In the genomic region with DNA sequence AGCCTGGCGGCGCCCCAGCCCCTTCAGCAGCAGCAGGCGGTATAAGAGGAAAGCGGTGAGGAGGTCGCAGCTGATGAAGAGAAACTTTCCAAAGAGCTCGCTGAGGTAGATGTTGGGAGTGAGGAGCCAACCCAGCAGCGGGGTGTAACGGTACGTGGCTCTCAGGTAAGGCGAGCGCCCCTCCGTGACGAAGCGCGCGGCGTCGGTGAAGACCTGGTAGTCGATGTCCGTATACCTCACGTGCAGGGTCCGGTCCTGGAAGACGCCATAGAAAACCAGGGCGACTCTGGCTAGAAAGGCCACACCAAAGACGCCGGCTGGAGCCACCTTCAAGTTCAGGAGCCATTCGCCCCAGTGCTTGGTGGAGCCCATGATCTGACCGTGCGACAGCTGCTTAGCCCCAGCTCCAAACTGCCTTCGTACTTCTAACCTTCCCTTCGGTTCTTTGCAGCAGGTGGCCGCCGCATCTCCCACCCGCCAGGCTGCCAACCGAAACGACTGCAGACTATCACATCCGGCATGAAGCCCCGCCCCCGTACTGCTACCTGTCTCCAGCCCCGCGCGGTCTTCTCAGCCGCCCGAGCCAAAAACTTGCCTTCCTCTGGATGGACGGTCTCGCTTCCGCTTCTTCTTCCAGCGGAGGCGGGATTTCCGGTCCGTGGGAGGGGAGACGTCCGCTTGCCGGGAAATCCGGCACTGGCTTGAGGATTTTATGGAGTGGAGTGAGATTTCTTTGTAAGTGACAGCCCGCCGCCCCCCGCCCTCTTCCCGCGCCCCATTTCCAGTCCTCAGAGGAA, we compare ENCODE assay signal across 7 cellular contexts. TPM values are rescaled to one million over a fixed set of nuclear protein-coding genes. Genes with fewer than 3 reads are reported as not detected.
DNase-seq lines count a peak whose midpoint lies in the region; ATAC-seq and TF ChIP-seq lines count a peak whose summit lies in the region.

A gene (minus strand): TSS at position 623 of the 797 bp plus-strand sequence. CDS start 251 bp downstream, at position 372.

- peak within 1 kb of the TSS; percentile 60 for H3K27ac ChIP-seq in hepatocyte

- peak within 1 kb of the TSS; percentile 82 for H3K4me2 ChIP-seq in hepatocyte

- H3K36me3 ChIP-seq in hepatocyte (replicated peaks; ENCODE audit: insufficient read depth, low read depth) = no peaks in the 10 kb centered on the region

- ATAC-seq in GM18508 (IDR thresholded peaks at IDR 0.05; ENCODE audit: insufficient read depth, unreplicated experiment) (peak; percentile 71), HG02981 (IDR thresholded peaks at IDR 0.05; ENCODE audit: unreplicated experiment) (peak; percentile 94)

- peak within 1 kb of the TSS; percentile 68 for H3K4me3 ChIP-seq in hepatocyte

- H3K27me3 ChIP-seq in hepatocyte = peaks cover 6% of the 10 kb centered on the region

- DNase-seq in NCI-H2029 (lab: John Stamatoyannopoulos, UW) (peak; percentile 97), T-helper 9 cell (peak; percentile 92), astrocyte of the hippocampus (ENCODE audit: low read depth, low spot score) (peak; percentile 96), hepatocyte (ENCODE audit: low spot score) (peak; percentile 96), renal cortical epithelial cell (ENCODE audit: low read depth) (peak; percentile 83)

- no peaks in the 10 kb centered on the region for H4K20me1 ChIP-seq in hepatocyte (ENCODE audit: insufficient read depth, poor library complexity, severe bottlenecking)

- no peaks in the 10 kb centered on the region for H3K9me2 ChIP-seq in hepatocyte (replicated peaks; ENCODE audit: insufficient read depth)

- H2AFZ ChIP-seq in hepatocyte = peak within 1 kb of the TSS; percentile 79

- H3K9me3 ChIP-seq in hepatocyte (ENCODE audit: low read depth) = no peaks in the 10 kb centered on the region

- 1% methylated on average over 59 of the region's 60 CpGs for WGBS in hepatocyte (ENCODE audit: low lambda C conversion rate, missing lambda C conversion rate)

- TF ChIP-seq CTCF in hepatocyte (IDR thresholded peaks at IDR 0.05; ENCODE audit: poor library complexity) = no peak

- H3K79me2 ChIP-seq in hepatocyte = peaks cover 23% of the 10 kb centered on the region

- H3K4me1 ChIP-seq in hepatocyte (ENCODE audit: insufficient read depth) = peaks cover 5% of the 10 kb centered on the region

RNA-seq across cellular contexts. Expression of the gene that starts here (rescaled TPM):
- total RNA-seq in hepatocyte (9.0 and 10.5 TPM in 2 replicates), renal cortical epithelial cell (4.0 and 5.2 TPM in 2 replicates)
- 5.9 and 6.3 TPM in 2 replicates for polyA plus RNA-seq in hepatocyte

Comparison
In these comparisons a context has a peak if more than half of its experiments do, and no peak if none do; other contexts are left out.
1. Peak in every context shown above with its lines: DNase-seq, ATAC-seq, H3K4me3 ChIP-seq and H3K27ac ChIP-seq.